ENCODE assay signal across 7 cellular contexts in the genomic region with DNA sequence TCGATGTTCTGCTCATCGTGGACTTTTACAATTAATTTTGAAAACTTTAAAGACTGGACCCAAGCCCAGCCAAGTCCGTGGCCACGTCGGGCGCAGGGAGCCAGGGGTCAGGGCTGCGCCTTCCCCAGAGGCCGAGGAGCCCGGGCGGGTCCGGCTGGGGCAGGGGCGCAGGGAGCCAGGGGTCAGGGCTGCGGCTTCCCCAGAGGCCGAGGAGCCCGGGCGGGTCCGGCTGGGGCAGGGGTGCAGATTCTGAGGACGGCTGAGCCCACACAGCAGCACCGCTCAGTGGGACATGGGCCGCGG.
"Had no signal": no experiment of that assay in that cellular context is flagged by ENCODE, and none has a peak within 500 bp of the region (broad histone marks: within the 10 kb centered on the region; RNA-seq: fewer than 3 reads in every experiment).

No MANE protein-coding gene starts in this region.

- H3K4me3 Mint-ChIP-seq: H9 had no signal

- ATAC-seq: K562 had no signal

- DNase-seq: GM23248, GOT3, H9, HCEC 1CT, IMR-90, KG1 had no signal

- H3K4me3 ChIP-seq: GM23248, K562 had no signal

- H3K9me3 Mint-ChIP-seq: H9 had no signal

- H3K27ac Mint-ChIP-seq: H9 had no signal

- H3K27ac ChIP-seq: GM23248 had no signal

- H3K9ac ChIP-seq: GM23248 had no signal
